Comparison of ENCODE assay signal across 8 cellular contexts in genomic region chr2:55168221-55169154, GRCh38.
DNase-seq lines count a peak whose midpoint lies in the region; ATAC-seq and TF ChIP-seq lines count a peak whose summit lies in the region.

No MANE protein-coding gene starts in this region.

- H3K27ac ChIP-seq in MM.1S (ENCODE audit: low read length) (no peak overlapping the region), SJCRH30 (no peak overlapping the region), stomach (peak overlapping the region in 4 of 5 donors; percentile 20 to 75 (median 55))

- H2AFZ ChIP-seq in MM.1S (ENCODE audit: low read length) = no peak overlapping the region

- H3K4me2 ChIP-seq in MM.1S (ENCODE audit: low read depth, low read length) = peak overlapping the region; percentile 44; the same call in 1 of the 2 replicates

- H3K36me3 ChIP-seq in MM.1S (replicated peaks; ENCODE audit: insufficient read depth, low read length) (no peaks in the 10 kb centered on the region), SJCRH30 (no peaks in the 10 kb centered on the region), stomach (no peaks in the 10 kb centered on the region)

- H3K4me3 ChIP-seq in AG10803 (ENCODE audit: low read length) = no peak overlapping the region
- H3K4me3 ChIP-seq in MM.1S (ENCODE audit: low read length) = no peak overlapping the region
- no peak overlapping the region for H3K4me3 ChIP-seq in SJCRH30
- no peak overlapping the region for H3K4me3 ChIP-seq in stomach

- H3K36me3 Mint-ChIP-seq in stimulated activated memory B cell treated with anti-CD40 and anti-IgM and Interleukin-4, amounts not matched to agents 10 μg/mL and 1 μg/mL and 100 μg/mL, for 72 hours = no peaks in the 10 kb centered on the region

- H3K4me3 Mint-ChIP-seq in stimulated activated memory B cell treated with anti-CD40 and anti-IgM and Interleukin-4, amounts not matched to agents 10 μg/mL and 1 μg/mL and 100 μg/mL, for 72 hours = no peak overlapping the region

- peak; percentile 93 for TF ChIP-seq CTCF in AG10803 (conservative IDR thresholded peaks at IDR 0.05; ENCODE audit: low read length)
- TF ChIP-seq CTCF in GM12874 (IDR thresholded peaks at IDR 0.05; ENCODE audit: insufficient read depth, low read depth, low read length) = peak; percentile 51; the same call in 1 of the 2 replicates
- TF ChIP-seq CTCF in MM.1S (IDR thresholded peaks at IDR 0.05; ENCODE audit: low read length) = peak; percentile 80
- peak in 5 of 7 experiments; percentile 41 to 85 (median 62) for TF ChIP-seq CTCF in stomach (IDR thresholded peaks at IDR 0.05)

- no peaks in the 10 kb centered on the region for H3K9me3 ChIP-seq in MM.1S (replicated peaks; ENCODE audit: insufficient read depth, low read length)
- H3K9me3 ChIP-seq in SJCRH30 (replicated peaks) = no peaks in the 10 kb centered on the region
- no peaks in the 10 kb centered on the region for H3K9me3 ChIP-seq in stomach

- H3K9me2 ChIP-seq in MM.1S (replicated peaks; ENCODE audit: insufficient read depth, low read length) = no peaks in the 10 kb centered on the region

- no peak overlapping the region for H3K27ac Mint-ChIP-seq in stimulated activated memory B cell treated with anti-CD40 and anti-IgM and Interleukin-4, amounts not matched to agents 10 μg/mL and 1 μg/mL and 100 μg/mL, for 72 hours

- H3K27me3 ChIP-seq in MM.1S (replicated peaks; ENCODE audit: insufficient read depth, low read length) (no peaks in the 10 kb centered on the region), SJCRH30 (no peaks in the 10 kb centered on the region), stomach (no peaks in the 10 kb centered on the region)

- H3K4me1 Mint-ChIP-seq in stimulated activated memory B cell treated with anti-CD40 and anti-IgM and Interleukin-4, amounts not matched to agents 10 μg/mL and 1 μg/mL and 100 μg/mL, for 72 hours = peaks cover 8% of the 10 kb centered on the region

- no peak for TF ChIP-seq POLR2A in stomach (IDR thresholded peaks at IDR 0.05)

- H3F3A ChIP-seq in MM.1S (ENCODE audit: insufficient read depth, low read length) = no peaks in the 10 kb centered on the region

- no peaks in the 10 kb centered on the region for H4K20me1 ChIP-seq in MM.1S (ENCODE audit: insufficient read depth, low read length)

- DNase-seq in AG10803 (ENCODE audit: low read depth) = peak; percentile 80
- peak; percentile 52 for DNase-seq in MM.1S
- peak; percentile 56 to 84 for DNase-seq in SJCRH30
- DNase-seq in cerebellum (ENCODE audit: low spot score) = peak; percentile 72
- no peak for DNase-seq in left lobe of liver (ENCODE audit: low spot score)
- peak; percentile 56 for DNase-seq in stomach

- TF ChIP-seq EP300 in stomach (IDR thresholded peaks at IDR 0.05) = no peak

- intact Hi-C loops in stomach (cut with DNase I; ENCODE audit: low total_unique reads) = loop anchor here (10.0 kb wide), 1 partner anchor 124 kb away; no protein-coding TSS in a partner anchor

- H3K79me2 ChIP-seq in MM.1S (ENCODE audit: low read length) = no peaks in the 10 kb centered on the region

- H3K9ac ChIP-seq in MM.1S (ENCODE audit: low read length) = no peak overlapping the region

- peak; percentile 77 for ATAC-seq in left lobe of liver
- no peak for ATAC-seq in stimulated activated memory B cell treated with anti-CD40 and anti-IgM and Interleukin-4, amounts not matched to agents 10 μg/mL and 1 μg/mL and 100 μg/mL, for 72 hours

- H3K4me1 ChIP-seq in MM.1S (ENCODE audit: low read length) (peaks cover 10% of the 10 kb centered on the region), SJCRH30 (peaks cover 12% of the 10 kb centered on the region), stomach (peaks cover 25 to 58% (median 38%) of the 10 kb centered on the region in 4 donors)

- 14 to 33% (median 19%) methylated on average over 6 of the region's 6 CpGs for WGBS in stomach, 5 donors

- no peaks in the 10 kb centered on the region for H3K27me3 Mint-ChIP-seq in stimulated activated memory B cell treated with anti-CD40 and anti-IgM and Interleukin-4, amounts not matched to agents 10 μg/mL and 1 μg/mL and 100 μg/mL, for 72 hours

- H3K9me3 Mint-ChIP-seq in stimulated activated memory B cell treated with anti-CD40 and anti-IgM and Interleukin-4, amounts not matched to agents 10 μg/mL and 1 μg/mL and 100 μg/mL, for 72 hours = no peaks in the 10 kb centered on the region

Comparison
In these comparisons a context has a peak if more than half of its experiments do, and no peak if none do; other contexts are left out.
1. H3K27ac ChIP-seq: peak in stomach (4 of 5); none in MM.1S (single experiment) and SJCRH30 (single experiment).
2. Peak in every context shown above with its lines, with median percentiles within 50 percentile points of each other: CTCF ChIP-seq.